ENCODE assay signal across 22 cellular contexts in the genomic region with DNA sequence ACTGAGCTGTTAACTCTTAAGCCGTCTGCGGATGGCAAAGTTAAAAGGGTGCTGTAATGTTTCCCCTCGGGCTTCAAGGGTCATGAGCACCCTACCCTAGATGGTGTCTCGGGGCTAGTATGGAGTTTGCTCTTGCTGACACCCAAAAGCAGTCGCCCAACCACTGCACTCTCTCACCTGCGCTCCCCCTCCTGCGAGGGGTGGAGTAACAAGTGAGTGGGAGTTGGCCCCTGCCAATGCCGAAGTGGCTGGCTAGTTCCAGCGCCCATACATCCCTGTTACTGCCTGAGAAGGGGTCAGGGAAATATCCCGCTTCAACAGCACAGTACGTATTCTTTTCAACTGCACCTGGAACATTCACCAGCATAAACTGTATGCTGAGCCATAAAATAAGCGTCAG.
"Had no signal": no experiment of that assay in that cellular context is flagged by ENCODE, and none has a peak within 500 bp of the region (broad histone marks: within the 10 kb centered on the region; RNA-seq: fewer than 3 reads in every experiment).

No MANE protein-coding gene starts in this region.

- H3K4me1 ChIP-seq: Peyer's patch had no signal

- H3K4me3 ChIP-seq: cardiac muscle cell, K562, Peyer's patch had no signal

- ATAC-seq: activated CD4-positive, CD25-positive, alpha-beta regulatory T cell treated with anti-CD3 and anti-CD28 coated beads, Interleukin-2, amount 50 U/mL, for 24 hours; activated CD8-positive, alpha-beta T cell treated with anti-CD3 and anti-CD28 coated beads for 36 hours; activated T-helper 17 cell treated with anti-CD3 and anti-CD28 coated beads, Interleukin-2, amount 50 U/mL, for 72 hours; K562 had no signal

- H3K27me3 Mint-ChIP-seq: activated CD8-positive, alpha-beta T cell treated with anti-CD3 and anti-CD28 coated beads for 36 hours; activated naive CD4-positive, alpha-beta T cell treated with anti-CD3 and anti-CD28 coated beads, Interleukin-2, amount 10 ng/mL, durations not matched to agents 7 days and 5 days; activated T-helper 17 cell treated with anti-CD3 and anti-CD28 coated beads, Interleukin-2, amount 50 U/mL, for 72 hours had no signal

- H3K9me3 ChIP-seq: Peyer's patch had no signal

- H3K27me3 ChIP-seq: brain microvascular endothelial cell, cardiac muscle cell, Peyer's patch had no signal

- H3K27ac Mint-ChIP-seq: activated CD8-positive, alpha-beta T cell treated with anti-CD3 and anti-CD28 coated beads for 36 hours; activated naive CD4-positive, alpha-beta T cell treated with anti-CD3 and anti-CD28 coated beads, Interleukin-2, amount 10 ng/mL, durations not matched to agents 7 days and 5 days; activated T-helper 17 cell treated with anti-CD3 and anti-CD28 coated beads, Interleukin-2, amount 50 U/mL, for 72 hours had no signal

- H3K36me3 ChIP-seq: brain microvascular endothelial cell, cardiac muscle cell, Peyer's patch had no signal

- DNase-seq: activated CD4-positive, alpha-beta T cell treated with anti-CD3 and anti-CD28 coated beads for 4 hours; activated CD8-positive, alpha-beta memory T cell treated with anti-CD3 and anti-CD28 coated beads, Interleukin-2, amount 50 U/mL, for 4 hours; activated CD8-positive, alpha-beta T cell treated with anti-CD3 and anti-CD28 coated beads for 36 hours; activated gamma-delta T cell; activated naive CD4-positive, alpha-beta T cell treated with anti-CD3 and anti-CD28 coated beads, Interleukin-2, amount 10 ng/mL, durations not matched to agents 7 days and 5 days; activated T-cell treated with anti-CD3 and anti-CD28 coated beads, Interleukin-2, amount 50 U/mL, for 1 hour; brain microvascular endothelial cell; Karpas-422; NCI-H1105 treated with DMSO at 0.1 percent for 48 hours; NCI-H1436 treated with DMSO at 0.1 percent for 48 hours; NCI-H187 treated with DMSO at 0.1 percent for 48 hours; NCI-H2107; NCI-H2171 treated with DMSO at 0.1 percent for 48 hours; NCI-H345; Peyer's patch; SIG-M5; T-helper 2 cell; T1000 had no signal

- H3K4me3 Mint-ChIP-seq: activated CD8-positive, alpha-beta T cell treated with anti-CD3 and anti-CD28 coated beads for 36 hours; activated naive CD4-positive, alpha-beta T cell treated with anti-CD3 and anti-CD28 coated beads, Interleukin-2, amount 10 ng/mL, durations not matched to agents 7 days and 5 days; activated T-helper 17 cell treated with anti-CD3 and anti-CD28 coated beads, Interleukin-2, amount 50 U/mL, for 72 hours had no signal
